11 cellular contexts compared by ENCODE assay signal in genomic region chr1:171219751-171220385, GRCh38. TPM values are rescaled to one million over a fixed set of nuclear protein-coding genes. Genes with fewer than 3 reads are reported as not detected.
A peak's percentile ranks its signal among the peaks of the same experiment; 100 is the strongest.
DNase-seq lines count a peak whose midpoint lies in the region; ATAC-seq and TF ChIP-seq lines count a peak whose summit lies in the region.
"Had no signal": no experiment of that assay in that cellular context is flagged by ENCODE, and none has a peak within 500 bp of the region (broad histone marks: within the 10 kb centered on the region; RNA-seq: fewer than 3 reads in every experiment).

No MANE protein-coding gene starts in this region.

- H3K14ac ChIP-seq in IMR-90 (replicated peaks; ENCODE audit: low read depth, low read length), result peak overlapping the region; percentile 98

- H2AFZ ChIP-seq in IMR-90 (replicated peaks; ENCODE audit: low read length, poor library complexity), result peak overlapping the region; percentile 75

- peak overlapping the region; percentile 99 for H3K56ac ChIP-seq in IMR-90 (ENCODE audit: extremely low read depth, insufficient read depth, low read length)

- H3K27ac Mint-ChIP-seq in chondrocyte (ENCODE audit: unreplicated experiment) (peak overlapping the region; percentile 96), type B pancreatic cell (peak overlapping the region; percentile 24)

- H3K36me3 Mint-ChIP-seq in chondrocyte (ENCODE audit: low read depth), result no peaks in the 10 kb centered on the region
- H3K36me3 Mint-ChIP-seq in type B pancreatic cell, result no peaks in the 10 kb centered on the region
- H3K36me3 Mint-ChIP-seq: activated naive CD4-positive, alpha-beta T cell treated with anti-CD3 and anti-CD28 coated beads, Interleukin-2, amount 50 U/mL, for 24 hours had no signal

- peak overlapping the region; percentile 100 for H2BK5ac ChIP-seq in IMR-90 (ENCODE audit: low read depth, low read length, poor library complexity, severe bottlenecking)

- in situ Hi-C loops in IMR-90 (cut with MboI; ENCODE audit: low sequenced_read_pairs), result no loop called here

- H2AK5ac ChIP-seq in IMR-90 (ENCODE audit: low read depth, low read length), result peak overlapping the region; percentile 97

- dilution Hi-C loops in IMR-90 (cut with HindIII; ENCODE audit: low sequenced_read_pairs, unreplicated experiment), result no loop called here

- POLR2A ChIA-PET in IMR-90 (lab: Charles Lee; ENCODE audit: unreplicated experiment), result no interaction called here

- peak overlapping the region; percentile 98 for H3K23ac ChIP-seq in IMR-90 (ENCODE audit: low read depth, low read length)

- TF ChIP-seq RAD21 in IMR-90 (IDR thresholded peaks at IDR 0.05; ENCODE audit: low read length), result no peak

- peak overlapping the region; percentile 99 for H2BK120ac ChIP-seq in IMR-90 (ENCODE audit: low read depth, low read length)

- H3K4me1 ChIP-seq in IMR-90 (ENCODE audit: control insufficient read depth, insufficient read depth, low read length), result peaks cover 18% of the 10 kb centered on the region

- peak overlapping the region; percentile 99 for H2BK20ac ChIP-seq in IMR-90 (ENCODE audit: low read depth, low read length)

- H3K27me3 Mint-ChIP-seq in chondrocyte (ENCODE audit: low read depth) (no peaks in the 10 kb centered on the region), type B pancreatic cell (no peaks in the 10 kb centered on the region)

- no peaks in the 10 kb centered on the region; the same call in 1 of the 2 replicates for H3K9me3 ChIP-seq in IMR-90 (ENCODE audit: control insufficient read depth, insufficient read depth, low read length)

- H3K9me3 Mint-ChIP-seq in chondrocyte (ENCODE audit: low read depth) (peaks cover 4% of the 10 kb centered on the region), type B pancreatic cell (no peaks in the 10 kb centered on the region)
- H3K9me3 Mint-ChIP-seq: activated naive CD4-positive, alpha-beta T cell treated with anti-CD3 and anti-CD28 coated beads, Interleukin-2, amount 50 U/mL, for 24 hours had no signal

- no peaks in the 10 kb centered on the region for H3K27me3 ChIP-seq in IMR-90 (ENCODE audit: control insufficient read depth, insufficient read depth, low read length)

- H3K4me3 Mint-ChIP-seq in chondrocyte (ENCODE audit: unreplicated experiment) (peak overlapping the region; percentile 56), type B pancreatic cell (peak overlapping the region; percentile 77)
- H3K4me3 Mint-ChIP-seq: activated naive CD4-positive, alpha-beta T cell treated with anti-CD3 and anti-CD28 coated beads, Interleukin-2, amount 50 U/mL, for 24 hours had no signal

- H3K18ac ChIP-seq in IMR-90 (ENCODE audit: low read depth, low read length), result peak overlapping the region; percentile 98

- no peaks in the 10 kb centered on the region for H3K79me1 ChIP-seq in IMR-90 (ENCODE audit: low read depth in 1 of 2, low read length in 2 of 2)

- H4K91ac ChIP-seq in IMR-90 (ENCODE audit: insufficient read depth, low read depth, low read length), result peak overlapping the region; percentile 99

- CTCF ChIA-PET in IMR-90 (lab: Yijun Ruan, JAX), result interaction anchor here (0.6 to 1.0 kb wide), 2 partner anchors 13 to 139 kb away, joined by 3 read pairs; no protein-coding TSS in a partner anchor

- H4K20me1 ChIP-seq in IMR-90 (ENCODE audit: insufficient read depth, low read length), result no peaks in the 10 kb centered on the region

- H2BK15ac ChIP-seq in IMR-90 (ENCODE audit: low read depth, low read length), result peak overlapping the region; percentile 98; the same call in 2 of the 3 replicates

- H2AK9ac ChIP-seq in IMR-90 (replicated peaks; ENCODE audit: low read depth, low read length, poor library complexity), result peak overlapping the region; percentile 96

- H3K4me3 ChIP-seq in IMR-90 (ENCODE audit: insufficient read depth, low read depth, low read length), result no peak overlapping the region

- peak overlapping the region; percentile 99 for H3K4ac ChIP-seq in IMR-90 (ENCODE audit: low read depth, low read length)

- peak; percentile 89 for DNase-seq in IMR-90
- no peak for DNase-seq in chondrocyte (ENCODE audit: low spot score)
- peak; percentile 74 for DNase-seq in kidney glomerular epithelial cell (lab: John Stamatoyannopoulos, UW)
- no peak for DNase-seq in type B pancreatic cell (ENCODE audit: extremely low spot score, unreplicated experiment)
- no peak for DNase-seq in nucleus accumbens (lab: John Stamatoyannopoulos, UW)
- DNase-seq in DMS114 treated with DMSO at 0.1 percent for 48 hours (lab: John Stamatoyannopoulos, UW; ENCODE audit: unreplicated experiment), result no peak
- DNase-seq in T-helper 9 cell, result no peak
- DNase-seq: NCI-H2029 had no signal

- TF ChIP-seq CTCF in IMR-90 (conservative IDR thresholded peaks at IDR 0.05; ENCODE audit: low read depth, low read length), result no peak
- no peak for TF ChIP-seq CTCF in chondrocyte (IDR thresholded peaks at IDR 0.05)
- no peak for TF ChIP-seq CTCF in type B pancreatic cell (conservative IDR thresholded peaks at IDR 0.05)

- peak overlapping the region; percentile 97 for H3K27ac ChIP-seq in IMR-90 (ENCODE audit: insufficient read depth, low read length)

- TF ChIP-seq POLR2A in IMR-90 (IDR thresholded peaks at IDR 0.05; ENCODE audit: low read depth, low read length), result no peak

- no peaks in the 10 kb centered on the region for H3K36me3 ChIP-seq in IMR-90 (ENCODE audit: control insufficient read depth, insufficient read depth, low read length)

- H3K4me2 ChIP-seq in IMR-90 (ENCODE audit: low read depth, low read length), result peak overlapping the region; percentile 55; the same call in 1 of the 2 replicates

- peak overlapping the region; percentile 81 for H3K9ac ChIP-seq in IMR-90 (ENCODE audit: low read depth, low read length)

- intact Hi-C loops in IMR-90 (cut with micrococcal nuclease), result loop anchor here (1.0 to 10.0 kb wide), 4 partner anchors 79 to 1295 kb away; partner anchors contain the start of genes GORAB and PRRX1

- H4K8ac ChIP-seq in IMR-90 (ENCODE audit: low read depth in 2 of 2, low read length in 2 of 2), result peak overlapping the region; percentile 96 to 98

- no TSS peak for BruUV-seq in IMR-90 (replicated peaks; lab: Mats Ljungman, UMichigan)

- H3K4me1 Mint-ChIP-seq in chondrocyte (ENCODE audit: low read depth), result peaks cover 72% of the 10 kb centered on the region
- H3K4me1 Mint-ChIP-seq in type B pancreatic cell (ENCODE audit: unreplicated experiment), result peaks cover 39% of the 10 kb centered on the region
- H3K4me1 Mint-ChIP-seq: activated naive CD4-positive, alpha-beta T cell treated with anti-CD3 and anti-CD28 coated beads, Interleukin-2, amount 50 U/mL, for 24 hours had no signal

- peaks cover 5% of the 10 kb centered on the region; the same call in 1 of the 2 replicates for H3K9me1 ChIP-seq in IMR-90 (ENCODE audit: insufficient read depth, low read length)

- peak overlapping the region; percentile 94 for H4K5ac ChIP-seq in IMR-90 (ENCODE audit: low read depth, low read length)

- no CpG with 5 or more reads among the region's 4 CpGs for WGBS in IMR-90 (ENCODE audit: extremely low coverage in 2 of 2, insufficient read length in 1 of 2), 2 experiments

- ATAC-seq in IMR-90 (ENCODE audit: low read depth), result peak; percentile 84
- no peak for ATAC-seq in HG03460 (IDR thresholded peaks at IDR 0.05; ENCODE audit: unreplicated experiment)

TF ChIP-seq in IMR-90, 13 proteins besides CTCF, POLR2A, EP300 and RAD21:
- TF ChIP-seq MAZ (IDR thresholded peaks at IDR 0.05; ENCODE audit: borderline replicate concordance, low read depth, low read length), result peak; percentile 31; the same call in 1 of the 2 replicates
- TF ChIP-seq MAFK (IDR thresholded peaks at IDR 0.05; ENCODE audit: low read depth, low read length), result peak; percentile 38; the same call in 1 of the 2 replicates
- TF ChIP-seq CHD1 (IDR thresholded peaks at IDR 0.05; ENCODE audit: low read depth, low read length), result no peak
- TF ChIP-seq BHLHE40 (IDR thresholded peaks at IDR 0.05; ENCODE audit: low read depth, low read length), result 0 out of 2 replicates have a peak, but pooled peaks have one; percentile 6
TF ChIP-seq in IMR-90: peak in this region for 3.

RNA-seq across cellular contexts. Expression of gene FMO1, which starts 28.4 kb away (rescaled TPM):
- total RNA-seq in IMR-90 (2012; rRNA removed), result not detected in 2 replicates
- polyA plus RNA-seq in IMR-90 (2012; rRNA removed), result not detected in 2 replicates
- polyA plus RNA-seq in IMR-90 (2012; cell fraction: cytosol; rRNA removed), result not detected in 2 replicates
- polyA plus RNA-seq in IMR-90 (2012; cell fraction: nucleus; rRNA removed; ENCODE audit: low replicate concordance), result not detected in 2 replicates
- total RNA-seq in chondrocyte, result 0.65 to 3.5 TPM (median 0.87 TPM) in 3 replicates
- total RNA-seq in type B pancreatic cell (ENCODE audit: low replicate concordance), result 0.74 and 1.8 TPM in 2 replicates
- total RNA-seq: mucosa of gallbladder had no signal

RNA-seq across cellular contexts. Expression of gene FMO2, which starts 34.8 kb away (rescaled TPM):
- under 0.01 TPM in 2 replicates for total RNA-seq in IMR-90 (2012; rRNA removed)
- polyA plus RNA-seq in IMR-90 (2012; rRNA removed), result 0.05 TPM in 1 of 2 replicates, not detected in the other
- polyA plus RNA-seq in IMR-90 (2012; cell fraction: cytosol; rRNA removed), result 0.01 TPM in 1 of 2 replicates, not detected in the other
- 0.56 TPM in 1 of 2 replicates, not detected in the other for polyA plus RNA-seq in IMR-90 (2012; cell fraction: nucleus; rRNA removed; ENCODE audit: low replicate concordance)
- 0.24 to 0.87 TPM (median 0.55 TPM) in 3 replicates for total RNA-seq in chondrocyte
- total RNA-seq in type B pancreatic cell (ENCODE audit: low replicate concordance), result 0.60 TPM in 1 of 2 replicates, not detected in the other

Comparison
In these comparisons a context has a peak if more than half of its experiments do, and no peak if none do; other contexts are left out.
1. DNase-seq: peak in IMR-90 (single experiment) and kidney glomerular epithelial cell (single experiment); none in chondrocyte (single experiment), type B pancreatic cell (single experiment), nucleus accumbens (0 of 56), DMS114 treated with DMSO at 0.1 percent for 48 hours (single experiment) and T-helper 9 cell (single experiment).